Comparison of ENCODE assay signal across 8 cellular contexts in the genomic region with DNA sequence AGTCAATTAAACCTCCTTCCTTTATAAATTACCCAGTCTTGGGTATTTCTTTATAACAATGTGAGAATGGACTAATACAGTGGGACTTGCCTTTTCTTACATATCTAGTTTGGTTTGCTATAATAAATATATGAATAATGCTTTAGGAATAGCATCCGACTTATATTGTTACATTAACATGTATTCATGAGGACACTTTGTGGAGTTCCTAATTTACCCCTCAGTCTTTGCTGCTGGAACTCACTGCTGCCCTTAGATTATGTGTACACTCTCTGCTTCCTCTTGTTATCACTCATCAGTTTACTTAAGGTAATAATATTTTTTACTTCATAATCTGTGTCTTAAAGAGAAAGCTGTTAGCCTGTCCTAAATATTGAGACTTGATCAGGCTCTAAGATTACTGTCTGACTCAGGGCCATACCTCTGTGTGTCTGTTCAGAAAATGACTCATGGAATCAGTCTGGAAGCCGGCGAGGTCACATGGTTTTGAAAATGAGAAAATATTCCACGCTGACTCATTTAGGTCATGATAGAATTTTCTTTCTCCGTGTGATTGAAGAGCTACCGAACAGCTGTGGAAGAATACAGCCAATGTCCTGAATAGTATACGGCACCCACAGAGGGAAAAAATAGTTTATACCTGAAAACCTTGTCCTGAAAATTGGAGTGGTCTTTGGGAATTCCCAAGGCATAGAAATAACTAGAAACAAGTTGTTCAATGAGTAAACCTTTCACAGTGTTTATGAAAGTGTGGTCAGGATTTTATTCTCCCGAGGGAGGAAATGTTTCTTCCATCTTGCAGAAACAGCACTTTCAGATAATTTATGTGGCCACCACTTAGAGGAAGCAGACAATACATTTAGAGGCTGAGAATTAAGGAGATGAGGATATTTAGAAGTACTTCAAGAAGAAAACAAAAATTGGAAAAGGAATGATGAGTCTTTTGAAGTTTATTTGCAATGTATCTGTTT.
A peak's percentile ranks its signal among the peaks of the same experiment; 100 is the strongest.
DNase-seq lines count a peak whose midpoint lies in the region; ATAC-seq and TF ChIP-seq lines count a peak whose summit lies in the region.

No MANE protein-coding gene starts in this region.

- in situ Hi-C loops in gastrocnemius medialis (cut with MboI; ENCODE audit: low sequenced_read_pairs in 4 of 4): no loop called here

- peak; percentile 70 for DNase-seq in A172 (ENCODE audit: low spot score)
- DNase-seq in T1000 (lab: John Stamatoyannopoulos, UW): peak; percentile 36
- DNase-seq in fibroblast of peridontal ligament (ENCODE audit: extremely low read depth): peak; percentile 96
- DNase-seq in gastrocnemius medialis: peak; percentile 53 to 77
- no peak for DNase-seq in NCI-H2196 treated with DMSO at 0.1 percent for 48 hours (lab: John Stamatoyannopoulos, UW; ENCODE audit: unreplicated experiment)
- no peak for DNase-seq in COR-L47 (lab: John Stamatoyannopoulos, UW)

- peak; percentile 93 for ATAC-seq in GM18868 (IDR thresholded peaks at IDR 0.05; ENCODE audit: unreplicated experiment)
- peak; percentile 68 for ATAC-seq in HG03108 (IDR thresholded peaks at IDR 0.05; ENCODE audit: unreplicated experiment)
- peak; percentile 99 for ATAC-seq in gastrocnemius medialis

- no peak for TF ChIP-seq CTCF in gastrocnemius medialis (IDR thresholded peaks at IDR 0.05 in 4 of 5, conservative IDR thresholded peaks at IDR 0.05 in 1 of 5)

- H3K36me3 ChIP-seq in gastrocnemius medialis: no peaks in the 10 kb centered on the region

- intact Hi-C loops in gastrocnemius medialis (cut with DNase I; ENCODE audit: low total_unique reads): loop anchor here (10.0 kb wide), 1 partner anchor 155 kb away; the partner anchor contains the start of gene DSEL

- H3K27ac ChIP-seq in gastrocnemius medialis: peak overlapping the region; percentile 61 to 83 (median 76)

- peak overlapping the region; percentile 4 to 43 (median 24) for H3K4me3 ChIP-seq in gastrocnemius medialis

- no peaks in the 10 kb centered on the region for H3K9me3 ChIP-seq in gastrocnemius medialis

- TF ChIP-seq POLR2A in gastrocnemius medialis (IDR thresholded peaks at IDR 0.05): no peak

- H3K27me3 ChIP-seq in gastrocnemius medialis: no peaks in the 10 kb centered on the region

- peaks cover 0 to 16% of the 10 kb centered on the region in 2 donors for H3K4me1 ChIP-seq in gastrocnemius medialis

Comparison
In these comparisons a context has a peak if more than half of its experiments do, and no peak if none do; other contexts are left out.
1. DNase-seq: peak in A172 (single experiment), T1000 (single experiment), fibroblast of peridontal ligament (single experiment) and gastrocnemius medialis (2 of 2); none in NCI-H2196 treated with DMSO at 0.1 percent for 48 hours (single experiment) and COR-L47 (single experiment).
2. Peak in every context shown above with its lines, with median percentiles within 50 percentile points of each other: ATAC-seq.